17 cellular contexts compared by ENCODE assay signal in genomic region chr20:61912665-61913422, GRCh38.
DNase-seq lines count a peak whose midpoint lies in the region; ATAC-seq and TF ChIP-seq lines count a peak whose summit lies in the region.
"Had no signal": no experiment of that assay in that cellular context is flagged by ENCODE, and none has a peak within 500 bp of the region (broad histone marks: within the 10 kb centered on the region; RNA-seq: fewer than 3 reads in every experiment).

No MANE protein-coding gene starts in this region.

- no peaks in the 10 kb centered on the region for H3K4me1 ChIP-seq in esophagus muscularis mucosa
- H3K4me1 ChIP-seq: breast epithelium, Caco-2, thyroid gland had no signal

- no peak for TF ChIP-seq EP300 in esophagus muscularis mucosa (IDR thresholded peaks at IDR 0.05)

- H3K4me3 Mint-ChIP-seq in natural killer cell, result peak overlapping the region; percentile 50
- H3K4me3 Mint-ChIP-seq: activated CD4-positive, alpha-beta T cell treated with anti-CD3 and anti-CD28 coated beads for 36 hours; neural crest cell had no signal

- H3K4me1 Mint-ChIP-seq in natural killer cell, result peaks cover 20 to 43% of the 10 kb centered on the region in 2 donors
- H3K4me1 Mint-ChIP-seq: activated CD4-positive, alpha-beta T cell treated with anti-CD3 and anti-CD28 coated beads for 36 hours; neural crest cell had no signal

- ATAC-seq in GM21528 (IDR thresholded peaks at IDR 0.05; ENCODE audit: low FRiP score, unreplicated experiment) (peak; percentile 81), HG03565 (IDR thresholded peaks at IDR 0.05; ENCODE audit: unreplicated experiment) (peak; percentile 83), natural killer cell (peak in 2 of 3 donors; percentile 70 to 82), left colon (no peak)
- ATAC-seq: activated CD4-positive, alpha-beta T cell treated with anti-CD3 and anti-CD28 coated beads for 36 hours had no signal

- WGBS in esophagus muscularis mucosa, result 69% methylated on average over 17 of the region's 21 CpGs

- H3K27me3 Mint-ChIP-seq in natural killer cell (ENCODE audit: low read depth in 2 of 2), result peaks cover 14 to 23% of the 10 kb centered on the region in 2 donors

- H3K27me3 ChIP-seq in esophagus muscularis mucosa, result peaks cover 0 to 33% (median 0%) of the 10 kb centered on the region in 4 donors
- H3K27me3 ChIP-seq: breast epithelium, thyroid gland had no signal

- peaks cover 0 to 4% of the 10 kb centered on the region in 2 donors for H3K9me3 Mint-ChIP-seq in natural killer cell

- no peak for TF ChIP-seq CTCF in natural killer cell (IDR thresholded peaks at IDR 0.05)
- TF ChIP-seq CTCF in esophagus muscularis mucosa (IDR thresholded peaks at IDR 0.05), result no peak

- intact Hi-C loops in natural killer cell (cut with micrococcal nuclease) (no loop called here), left colon (cut with DNase I, micrococcal nuclease) (no loop called here), esophagus muscularis mucosa (cut with DNase I) (no loop called here)

- DNase-seq in SKM-1 treated with dmso at 0.1 percent for 144 hours (lab: John Stamatoyannopoulos, UW; ENCODE audit: unreplicated experiment), result peak; percentile 20
- no peak for DNase-seq in SKM-1 (lab: John Stamatoyannopoulos, UW; ENCODE audit: unreplicated experiment)
- peak; percentile 27 for DNase-seq in natural killer cell
- DNase-seq in left colon, result no peak
- DNase-seq in G401 (ENCODE audit: low spot score), result no peak
- no peak for DNase-seq in esophagus muscularis mucosa (ENCODE audit: extremely low spot score)
- DNase-seq: 8988T; activated CD4-positive, alpha-beta T cell treated with anti-CD3 and anti-CD28 coated beads for 36 hours; activated gamma-delta T cell; Caco-2; NCI-H187; thyroid gland had no signal

- H3K36me3 ChIP-seq in esophagus muscularis mucosa, result no peaks in the 10 kb centered on the region
- H3K36me3 ChIP-seq: breast epithelium, thyroid gland had no signal

- H3K9me3 ChIP-seq in esophagus muscularis mucosa, result peaks cover 0 to 8% (median 3%) of the 10 kb centered on the region in 4 donors
- H3K9me3 ChIP-seq: thyroid gland had no signal

- in situ Hi-C loops in G401 (cut with HindIII; ENCODE audit: low sequenced_read_pairs), result no loop called here

- H3K4me3 ChIP-seq in esophagus muscularis mucosa, result no peak overlapping the region
- H3K4me3 ChIP-seq: breast epithelium, skin epidermis, thyroid gland had no signal

- no peaks in the 10 kb centered on the region for H3K36me3 Mint-ChIP-seq in natural killer cell

- H3K27ac ChIP-seq in esophagus muscularis mucosa (replicated peaks in 1 of 4), result no peak overlapping the region
- H3K27ac ChIP-seq: breast epithelium, skin epidermis, thyroid gland had no signal

- H3K27ac Mint-ChIP-seq in natural killer cell, result peak overlapping the region in 1 of 2 donors; percentile 79
- H3K27ac Mint-ChIP-seq: activated CD4-positive, alpha-beta T cell treated with anti-CD3 and anti-CD28 coated beads for 36 hours had no signal

- no peak for TF ChIP-seq POLR2A in esophagus muscularis mucosa (IDR thresholded peaks at IDR 0.05; ENCODE audit: low read depth)

Comparison
In these comparisons a context has a peak if more than half of its experiments do, and no peak if none do; other contexts are left out.
1. DNase-seq: peak in SKM-1 treated with dmso at 0.1 percent for 144 hours (single experiment) and natural killer cell (single experiment); none in SKM-1 (single experiment), left colon (0 of 2), G401 (single experiment) and esophagus muscularis mucosa (single experiment).